ENCODE assay signal across 14 cellular contexts in the genomic region with DNA sequence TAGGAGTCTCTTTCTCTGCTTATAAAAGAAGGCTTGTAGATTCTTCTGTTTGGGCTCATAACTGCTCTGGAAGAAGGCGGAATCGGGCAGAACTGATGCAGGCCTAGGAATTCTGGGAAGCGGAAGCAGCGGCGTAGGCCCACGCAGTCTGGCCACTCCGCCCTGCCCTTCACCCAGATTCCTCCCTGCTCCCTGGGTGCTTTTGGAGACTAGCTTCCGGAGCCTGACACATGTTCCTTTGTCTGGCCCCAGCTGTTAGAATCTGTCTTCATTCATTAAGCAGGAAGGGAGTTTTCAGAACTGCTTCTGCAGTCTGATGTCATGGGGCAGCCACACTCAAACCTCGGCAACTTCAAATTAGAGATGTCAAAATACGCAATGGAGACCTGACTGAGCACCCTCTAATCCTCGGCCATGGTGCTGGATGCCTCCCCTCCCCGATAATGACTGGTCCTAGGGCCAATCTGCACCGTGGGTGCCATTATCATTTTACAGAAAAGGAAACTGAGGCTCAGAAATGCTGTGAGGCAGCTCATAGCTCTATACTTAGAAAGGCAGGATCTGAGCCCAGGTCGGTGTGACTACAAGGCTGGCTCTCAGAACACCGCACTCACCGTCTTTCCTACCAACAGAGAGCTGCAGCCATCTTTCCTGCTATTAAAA.
DNase-seq lines count a peak whose midpoint lies in the region; ATAC-seq and TF ChIP-seq lines count a peak whose summit lies in the region.
"Had no signal": no experiment of that assay in that cellular context is flagged by ENCODE, and none has a peak within 500 bp of the region (broad histone marks: within the 10 kb centered on the region; RNA-seq: fewer than 3 reads in every experiment).

No MANE protein-coding gene starts in this region.

- DNase-seq in SJCRH30 (peak; percentile 98 to 100), heart left ventricle (peak in 4 of 5 donors; percentile 47 to 73 (median 65)), skeletal muscle cell (ENCODE audit: low read depth) (peak; percentile 6), foreskin keratinocyte (no peak), NCI-H748 (lab: John Stamatoyannopoulos, UW; ENCODE audit: unreplicated experiment) (no peak), SK-N-DZ (ENCODE audit: low spot score) (no peak)
- DNase-seq: DMS 273 treated with DMSO at 0.1 percent for 48 hours, H9, NCI-H1105 treated with DMSO at 0.1 percent for 48 hours, NCI-H187 treated with DMSO at 0.1 percent for 48 hours, SIG-M5 had no signal

- TF ChIP-seq CTCF in heart left ventricle (IDR thresholded peaks at IDR 0.05) (no peak), nephron (IDR thresholded peaks at IDR 0.05; ENCODE audit: unreplicated experiment in 3 of 3) (no peak), foreskin keratinocyte (conservative IDR thresholded peaks at IDR 0.05) (no peak)

- H3K4me1 ChIP-seq in SJCRH30: peaks cover 37% of the 10 kb centered on the region
- peaks cover 0 to 8% (median 0%) of the 10 kb centered on the region in 12 donors for H3K4me1 ChIP-seq in heart left ventricle
- no peaks in the 10 kb centered on the region for H3K4me1 ChIP-seq in foreskin keratinocyte
- H3K4me1 ChIP-seq: BLaER1 had no signal

- no peaks in the 10 kb centered on the region for H3K27me3 Mint-ChIP-seq in nephron (ENCODE audit: low read depth)

- H3K9me3 ChIP-seq in SJCRH30 (replicated peaks) (peaks cover 12% of the 10 kb centered on the region), heart left ventricle (no peaks in the 10 kb centered on the region)

- H3K27ac Mint-ChIP-seq in nephron: peak overlapping the region; percentile 35 to 89 (median 70)
- H3K27ac Mint-ChIP-seq: H9 had no signal

- no peaks in the 10 kb centered on the region for H3K36me3 ChIP-seq in SJCRH30
- no peaks in the 10 kb centered on the region for H3K36me3 ChIP-seq in heart left ventricle
- H3K36me3 ChIP-seq: BLaER1 had no signal

- peaks cover under 1% of the 10 kb centered on the region for H3K36me3 Mint-ChIP-seq in nephron (ENCODE audit: low read depth)

- H3K4me3 ChIP-seq in SJCRH30: no peak overlapping the region
- H3K4me3 ChIP-seq in heart left ventricle: no peak overlapping the region
- no peak overlapping the region for H3K4me3 ChIP-seq in skeletal muscle cell (ENCODE audit: low read depth, low read length)
- H3K4me3 ChIP-seq: BLaER1 had no signal

- TF ChIP-seq POLR2A in heart left ventricle (IDR thresholded peaks at IDR 0.05): no peak

- WGBS in heart left ventricle, 4 donors: 58 to 67% (median 62%) methylated on average over 16 of the region's 16 CpGs

- peak; percentile 71 to 98 (median 95) for ATAC-seq in heart left ventricle
- ATAC-seq in foreskin keratinocyte: no peak

- no peaks in the 10 kb centered on the region for H3K27me3 ChIP-seq in SJCRH30
- H3K27me3 ChIP-seq in heart left ventricle: no peaks in the 10 kb centered on the region
- H3K27me3 ChIP-seq in foreskin keratinocyte: no peaks in the 10 kb centered on the region
- H3K27me3 ChIP-seq: BLaER1 had no signal

- H3K27ac ChIP-seq in SJCRH30: peak overlapping the region; percentile 94
- H3K27ac ChIP-seq in heart left ventricle: peak overlapping the region in 7 of 12 donors; percentile 34 to 71 (median 59)
- no peak overlapping the region for H3K27ac ChIP-seq in foreskin keratinocyte
- H3K27ac ChIP-seq: BLaER1, KMS-11 had no signal

- H3K4me1 Mint-ChIP-seq in nephron: peaks cover 19% of the 10 kb centered on the region

- no peak overlapping the region for H3K4me3 Mint-ChIP-seq in nephron
- H3K4me3 Mint-ChIP-seq: H9 had no signal

- intact Hi-C loops in heart left ventricle (cut with DNase I): loop anchor here in 7 of 10 donors (5.0 to 10.0 kb wide), 3 partner anchors 271 to 579 kb away; a partner anchor contains a TSS

- peaks cover 3% of the 10 kb centered on the region for H3K9me3 Mint-ChIP-seq in nephron

Comparison
In these comparisons a context has a peak if more than half of its experiments do, and no peak if none do; other contexts are left out.
1. DNase-seq: peak in SJCRH30 (2 of 2), heart left ventricle (4 of 5) and skeletal muscle cell (single experiment); none in foreskin keratinocyte (0 of 2), NCI-H748 (single experiment) and SK-N-DZ (single experiment).